Comparison of ENCODE assay signal across 13 cellular contexts in genomic region chr1:147760481-147761260, GRCh38. TPM values are rescaled to one million over a fixed set of nuclear protein-coding genes. Genes with fewer than 3 reads are reported as not detected.
A peak's percentile ranks its signal among the peaks of the same experiment; 100 is the strongest.
DNase-seq lines count a peak whose midpoint lies in the region; ATAC-seq and TF ChIP-seq lines count a peak whose summit lies in the region.
"Had no signal": no experiment of that assay in that cellular context is flagged by ENCODE, and none has a peak within 500 bp of the region (broad histone marks: within the 10 kb centered on the region; RNA-seq: fewer than 3 reads in every experiment).

GJA5 (minus strand) TSS chr1:147760602; CDS start chr1:147759238, 1,364 bp downstream.

- H3K79me2 ChIP-seq in Loucy (ENCODE audit: insufficient read depth, low read length), result no peaks in the 10 kb centered on the region

- H3K9me3 ChIP-seq in Loucy (ENCODE audit: insufficient read depth, low read depth, low read length) (no peaks in the 10 kb centered on the region), uterus (no peaks in the 10 kb centered on the region)

- H4K20me1 ChIP-seq in Loucy (ENCODE audit: insufficient read depth, low read length, poor library complexity, severe bottlenecking), result no peaks in the 10 kb centered on the region

- H3K27me3 ChIP-seq in Loucy (ENCODE audit: insufficient read depth, low read length, poor library complexity, severe bottlenecking) (no peaks in the 10 kb centered on the region), uterus (no peaks in the 10 kb centered on the region)

- TF ChIP-seq CTCF in Loucy (conservative IDR thresholded peaks at IDR 0.05; ENCODE audit: low read length) (no peak), epithelial cell of esophagus (IDR thresholded peaks at IDR 0.05; ENCODE audit: insufficient read depth, low read depth, low read length, missing control alignments) (no peak), uterus (IDR thresholded peaks at IDR 0.05) (no peak), GM10266 (IDR thresholded peaks at IDR 0.05; ENCODE audit: control insufficient read depth, insufficient read depth, low read depth, missing control alignments) (no peak)

- peak within 1 kb of the TSS; percentile 30 for H3K9ac ChIP-seq in Loucy (ENCODE audit: low read depth, low read length, poor library complexity, severe bottlenecking)

- H3K4me1 ChIP-seq in Loucy (ENCODE audit: insufficient read depth, low read length, poor library complexity, severe bottlenecking) (peaks cover 64% of the 10 kb centered on the region), uterus (no peaks in the 10 kb centered on the region)

- peak; percentile 69 for DNase-seq in epithelial cell of esophagus (ENCODE audit: low read depth)
- DNase-seq in mesenteric fat pad (ENCODE audit: low spot score), result no peak
- DNase-seq in uterus, result no peak
- DNase-seq in NCI-H526 treated with DMSO at 0.1 percent for 48 hours (lab: John Stamatoyannopoulos, UW), result no peak
- DNase-seq in GM10266 (ENCODE audit: extremely low spot score), result no peak
- DNase-seq: activated CD8-positive, alpha-beta memory T cell treated with anti-CD3 and anti-CD28 coated beads, Interleukin-2, amount 50 U/mL, for 48 hours; activated naive CD8-positive, alpha-beta T cell treated with anti-CD3 and anti-CD28 coated beads for 36 hours; COR-L47; stimulated activated CD4-positive, alpha-beta T cell treated with anti-CD3 and anti-CD28 coated beads, Interleukin-2, amount 100 ng/mL, for 48 hours had no signal

- H3F3A ChIP-seq in Loucy (ENCODE audit: low read depth), result no peaks in the 10 kb centered on the region

- peak within 1 kb of the TSS; percentile 50 for H2AFZ ChIP-seq in Loucy (ENCODE audit: low read length)

- no peak within 1 kb of the TSS for H3K4me3 ChIP-seq in Loucy (ENCODE audit: low read length, poor library complexity, severe bottlenecking)
- H3K4me3 ChIP-seq in epithelial cell of esophagus (ENCODE audit: low read length), result no peak within 1 kb of the TSS
- no peak within 1 kb of the TSS for H3K4me3 ChIP-seq in uterus

- H3K27ac ChIP-seq in uterus, result no peak within 1 kb of the TSS
- H3K27ac ChIP-seq: VCaP had no signal

- intact Hi-C loops in uterus (cut with DNase I; ENCODE audit: low total_unique reads), result no loop called here

- no peaks in the 10 kb centered on the region for H3K9me2 ChIP-seq in Loucy (replicated peaks; ENCODE audit: low read depth, low read length)

- peak within 1 kb of the TSS; percentile 81 for H3K4me2 ChIP-seq in Loucy (ENCODE audit: low read depth, low read length, poor library complexity, severe bottlenecking)

- no peak for TF ChIP-seq POLR2A in uterus (IDR thresholded peaks at IDR 0.05)

- no peak for ATAC-seq in GM21381 (IDR thresholded peaks at IDR 0.05; ENCODE audit: unreplicated experiment)
- ATAC-seq: esophagus mucosa had no signal

- H3K36me3 ChIP-seq in Loucy (ENCODE audit: insufficient read depth, low read length), result no peaks in the 10 kb centered on the region
- no peaks in the 10 kb centered on the region for H3K36me3 ChIP-seq in uterus

RNA-seq across cellular contexts. Expression of gene GJA5, which starts in this region (rescaled TPM):
- total RNA-seq in mesenteric fat pad (25.7 TPM), uterus (10 to 100 TPM in 3 of 4 donors, 1 to 10 TPM in 1; 10.0 to 24.5 (median 15.1) TPM)
- total RNA-seq: activated naive CD8-positive, alpha-beta T cell treated with anti-CD3 and anti-CD28 coated beads for 36 hours had no signal
